ENCODE assay signal across 17 cellular contexts in the genomic region with DNA sequence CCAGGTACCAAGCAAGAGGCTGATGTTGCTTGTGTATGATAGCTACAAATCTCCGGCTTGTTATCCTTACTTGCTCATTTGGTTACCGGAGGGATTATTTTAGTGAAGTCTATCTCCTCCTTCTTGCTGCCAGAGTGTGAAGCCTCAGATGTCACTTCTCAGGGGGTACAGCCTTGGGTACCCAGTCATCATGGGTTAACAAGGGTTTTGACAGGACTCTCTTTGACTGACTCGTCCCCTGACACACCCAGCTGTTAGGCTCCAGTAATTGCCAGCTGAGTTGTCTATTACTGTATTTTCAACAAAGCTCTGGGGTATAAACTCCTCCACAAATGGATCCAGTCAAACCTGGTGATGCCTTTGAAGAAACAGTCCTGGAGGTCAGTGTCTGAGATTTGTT. TPM values are rescaled to one million over a fixed set of nuclear protein-coding genes. Genes with fewer than 3 reads are reported as not detected.
DNase-seq lines count a peak whose midpoint lies in the region; ATAC-seq and TF ChIP-seq lines count a peak whose summit lies in the region.
"Had no signal": no experiment of that assay in that cellular context is flagged by ENCODE, and none has a peak within 500 bp of the region (broad histone marks: within the 10 kb centered on the region; RNA-seq: fewer than 3 reads in every experiment).

No MANE protein-coding gene starts in this region.

- TF ChIP-seq CTCF in PC-3 (conservative IDR thresholded peaks at IDR 0.05; ENCODE audit: low read depth, low read length) (no peak), parathyroid adenoma (IDR thresholded peaks at IDR 0.05) (no peak)

- CTCF ChIA-PET in PC-3 (lab: Charles Lee) = interaction anchor here (1.1 kb wide), 1 partner anchor 16 kb away, joined by 3 read pairs; a partner anchor contains a TSS
- CTCF ChIA-PET in naive thymus-derived CD4-positive, alpha-beta T cell (lab: Charles Lee) = interaction anchor here (2.7 kb wide), 1 partner anchor 15 kb away, joined by 12 read pairs; a partner anchor contains a TSS

- intact Hi-C loops in PC-3 (cut with micrococcal nuclease) = no loop called here
- intact Hi-C loops in naive thymus-derived CD4-positive, alpha-beta T cell (cut with micrococcal nuclease) = no loop called here

- H3K36me3 ChIP-seq in PC-3 (ENCODE audit: low read depth, low read length) (no peaks in the 10 kb centered on the region), parathyroid adenoma (ENCODE audit: control insufficient read depth, insufficient read depth, low read length) (no peaks in the 10 kb centered on the region)
- H3K36me3 ChIP-seq in naive thymus-derived CD4-positive, alpha-beta T cell (ENCODE audit: control insufficient read depth in 2 of 3, insufficient read depth in 3 of 3, low read length in 3 of 3) = no peaks in the 10 kb centered on the region

- no peaks in the 10 kb centered on the region for H3K9me3 Mint-ChIP-seq in T-helper 2 cell treated with Interferon-gamma antibody and Interleukin-4, amounts not matched to agents 5 μg/mL and 100 μg/mL, for 36 hours
- peaks cover 0 to 3% (median 0%) of the 10 kb centered on the region in 11 donors for H3K9me3 Mint-ChIP-seq in naive thymus-derived CD4-positive, alpha-beta T cell

- H3K4me1 ChIP-seq in PC-3 (ENCODE audit: insufficient read depth, low read length) = peaks cover 17% of the 10 kb centered on the region
- peaks cover 3% of the 10 kb centered on the region for H3K4me1 ChIP-seq in parathyroid adenoma
- H3K4me1 ChIP-seq in naive thymus-derived CD4-positive, alpha-beta T cell (ENCODE audit: control insufficient read depth in 2 of 2, insufficient read depth in 2 of 2, low read length in 2 of 2) = peaks cover 0 to 10% of the 10 kb centered on the region in 2 donors

- peak overlapping the region; percentile 13 for H3K27ac Mint-ChIP-seq in T-helper 2 cell treated with Interferon-gamma antibody and Interleukin-4, amounts not matched to agents 5 μg/mL and 100 μg/mL, for 36 hours
- H3K27ac Mint-ChIP-seq in naive thymus-derived CD4-positive, alpha-beta T cell = peak overlapping the region in 1 of 9 donors; percentile 13
- H3K27ac Mint-ChIP-seq: GM23338 had no signal

- H3F3A ChIP-seq in PC-3 (ENCODE audit: low read length, unreplicated experiment) = peaks cover 5% of the 10 kb centered on the region

- H3K9ac ChIP-seq in PC-3 (ENCODE audit: low read length) (no peak overlapping the region), parathyroid adenoma (no peak overlapping the region)

- H3K79me2 ChIP-seq in PC-3 (ENCODE audit: low read length) (no peaks in the 10 kb centered on the region), parathyroid adenoma (no peaks in the 10 kb centered on the region)

- H3K27ac ChIP-seq in PC-3 (ENCODE audit: low read length) = peak overlapping the region; percentile 75
- H3K27ac ChIP-seq in epithelial cell of prostate = peak overlapping the region; percentile 84
- H3K27ac ChIP-seq in parathyroid adenoma = peak overlapping the region; percentile 68
- H3K27ac ChIP-seq in naive thymus-derived CD4-positive, alpha-beta T cell (ENCODE audit: low read depth, low read length) = no peak overlapping the region

- H4K20me1 ChIP-seq in PC-3 (ENCODE audit: low read length) = no peaks in the 10 kb centered on the region

- no peaks in the 10 kb centered on the region for H3K27me3 Mint-ChIP-seq in T-helper 2 cell treated with Interferon-gamma antibody and Interleukin-4, amounts not matched to agents 5 μg/mL and 100 μg/mL, for 36 hours (ENCODE audit: low read depth)
- peaks cover 0 to 7% (median 0%) of the 10 kb centered on the region in 5 donors for H3K27me3 Mint-ChIP-seq in naive thymus-derived CD4-positive, alpha-beta T cell

- H3K4me2 ChIP-seq in PC-3 (ENCODE audit: low read length) (peak overlapping the region; percentile 53), parathyroid adenoma (ENCODE audit: low read length) (no peak overlapping the region)
- H3K4me2 ChIP-seq: GM23338 had no signal

- no peaks in the 10 kb centered on the region for H3K9me3 ChIP-seq in PC-3 (ENCODE audit: low read length)
- no peaks in the 10 kb centered on the region for H3K9me3 ChIP-seq in parathyroid adenoma (ENCODE audit: control insufficient read depth, low read length)
- no peaks in the 10 kb centered on the region for H3K9me3 ChIP-seq in naive thymus-derived CD4-positive, alpha-beta T cell (ENCODE audit: control insufficient read depth in 2 of 3, low read length in 3 of 3)

- H2AFZ ChIP-seq in PC-3 (ENCODE audit: low read length) (no peak overlapping the region), parathyroid adenoma (peak overlapping the region; percentile 45)
- H2AFZ ChIP-seq: GM23338 had no signal

- DNase-seq in T-helper 2 cell treated with Interferon-gamma antibody and Interleukin-4, amounts not matched to agents 5 μg/mL and 100 μg/mL, for 36 hours (ENCODE audit: low spot score) = no peak
- DNase-seq in T-helper 2 cell = no peak
- no peak for DNase-seq in PC-3
- DNase-seq in epithelial cell of prostate (ENCODE audit: low read depth, low spot score) = no peak
- DNase-seq in naive thymus-derived CD4-positive, alpha-beta T cell = no peak
- DNase-seq in NCI-H2081 treated with DMSO at 0.1 percent for 48 hours (lab: John Stamatoyannopoulos, UW) = no peak
- DNase-seq: 8988T, C1 segment of cervical spinal cord, DMS 273 treated with DMSO at 0.1 percent for 48 hours, NCI-H1048, NCI-H1694, NCI-H774 had no signal

- no peaks in the 10 kb centered on the region for H3K36me3 Mint-ChIP-seq in T-helper 2 cell treated with Interferon-gamma antibody and Interleukin-4, amounts not matched to agents 5 μg/mL and 100 μg/mL, for 36 hours (ENCODE audit: low read depth)
- H3K36me3 Mint-ChIP-seq in naive thymus-derived CD4-positive, alpha-beta T cell = no peaks in the 10 kb centered on the region

- peak; percentile 9; the same call in 1 of the 2 replicates for ATAC-seq in PC-3
- no peak for ATAC-seq in HG03025 (IDR thresholded peaks at IDR 0.05; ENCODE audit: low FRiP score, unreplicated experiment)
- ATAC-seq in naive thymus-derived CD4-positive, alpha-beta T cell = no peak
- ATAC-seq: GM23338 had no signal

- H3K27me3 ChIP-seq in PC-3 (ENCODE audit: low read length) = no peaks in the 10 kb centered on the region
- H3K27me3 ChIP-seq in parathyroid adenoma (ENCODE audit: control insufficient read depth, insufficient read depth, low read length) = no peaks in the 10 kb centered on the region
- H3K27me3 ChIP-seq in naive thymus-derived CD4-positive, alpha-beta T cell (ENCODE audit: control insufficient read depth in 2 of 2, insufficient read depth in 2 of 2, low read length in 2 of 2) = no peaks in the 10 kb centered on the region

- H3K4me3 ChIP-seq in PC-3 (ENCODE audit: low read length) (peak overlapping the region; percentile 11; the same call in 1 of the 2 replicates), parathyroid adenoma (ENCODE audit: low read depth, low read length) (no peak overlapping the region)
- H3K4me3 ChIP-seq in naive thymus-derived CD4-positive, alpha-beta T cell (ENCODE audit: low read length) = no peak overlapping the region
- H3K4me3 ChIP-seq: GM23338 had no signal

- peaks cover 27% of the 10 kb centered on the region for H3K4me1 Mint-ChIP-seq in T-helper 2 cell treated with Interferon-gamma antibody and Interleukin-4, amounts not matched to agents 5 μg/mL and 100 μg/mL, for 36 hours (ENCODE audit: low read depth)
- peaks cover 6 to 30% (median 18%) of the 10 kb centered on the region in 7 donors for H3K4me1 Mint-ChIP-seq in naive thymus-derived CD4-positive, alpha-beta T cell

- BruUV-seq in PC-3 (replicated peaks; lab: Mats Ljungman, UMichigan) = no TSS peak

- POLR2A ChIA-PET in PC-3 (lab: Charles Lee; ENCODE audit: unreplicated experiment) = interaction anchor here (1.0 kb wide), 1 partner anchor 16 kb away, joined by 6 read pairs; a partner anchor contains a TSS
- POLR2A ChIA-PET in naive thymus-derived CD4-positive, alpha-beta T cell (lab: Charles Lee) = interaction anchor here (0.6 to 1.3 kb wide), 3 partner anchors 15 to 25 kb away, joined by 4 read pairs; a partner anchor contains a TSS

- H3K4me3 Mint-ChIP-seq in T-helper 2 cell treated with Interferon-gamma antibody and Interleukin-4, amounts not matched to agents 5 μg/mL and 100 μg/mL, for 36 hours = peak overlapping the region; percentile 4
- peak overlapping the region in 3 of 10 donors; percentile 10 to 35 (median 24) for H3K4me3 Mint-ChIP-seq in naive thymus-derived CD4-positive, alpha-beta T cell
- H3K4me3 Mint-ChIP-seq: GM23338 had no signal

- H3K9me2 ChIP-seq in PC-3 (replicated peaks; ENCODE audit: low read length) = no peaks in the 10 kb centered on the region

RNA-seq across cellular contexts. Expression of a gene that starts 11.9 kb away (rescaled TPM):
- 22.9 and 35.2 TPM in 2 replicates for total RNA-seq in PC-3 (2014; rRNA removed)
- 10 to 100 TPM; 10.6 to 27.3 (median 18.6) TPM for total RNA-seq in naive thymus-derived CD4-positive, alpha-beta T cell
- 1 to 10 TPM; 5.2 to 8.4 TPM for polyA plus RNA-seq in naive thymus-derived CD4-positive, alpha-beta T cell

RNA-seq across cellular contexts. Expression of a gene that starts 16.2 kb away (rescaled TPM):
- total RNA-seq in PC-3 (2014; rRNA removed) = 214 and 321 TPM in 2 replicates
- 10 to 100 TPM; 23.5 to 64.1 (median 24.0) TPM for total RNA-seq in naive thymus-derived CD4-positive, alpha-beta T cell
- polyA plus RNA-seq in naive thymus-derived CD4-positive, alpha-beta T cell = 10 to 100 TPM; 83.2 to 89.3 TPM

RNA-seq across cellular contexts. Expression of a gene that starts 25.4 kb away (rescaled TPM):
- 135 and 165 TPM in 2 replicates for total RNA-seq in PC-3 (2014; rRNA removed)
- 10 to 100 TPM; 15.8 to 75.7 (median 19.4) TPM for total RNA-seq in naive thymus-derived CD4-positive, alpha-beta T cell
- 10 to 100 TPM; 18.6 to 22.2 TPM for polyA plus RNA-seq in naive thymus-derived CD4-positive, alpha-beta T cell

RNA-seq across cellular contexts. Expression of a gene that starts 34.0 kb away (rescaled TPM):
- total RNA-seq in PC-3 (2014; rRNA removed) = not detected in 2 replicates
- under 1 TPM in 1 of 5 experiments, not detected in 4; 0.53 TPM for total RNA-seq in naive thymus-derived CD4-positive, alpha-beta T cell
- not detected for polyA plus RNA-seq in naive thymus-derived CD4-positive, alpha-beta T cell
- total RNA-seq: M059J, NCI-H460 had no signal

RNA-seq across cellular contexts. Expression of a gene that starts 55.6 kb away (rescaled TPM):
- 24.4 and 28.4 TPM in 2 replicates for total RNA-seq in PC-3 (2014; rRNA removed)
- 10 to 100 TPM; 16.9 to 38.2 (median 23.6) TPM for total RNA-seq in naive thymus-derived CD4-positive, alpha-beta T cell
- polyA plus RNA-seq in naive thymus-derived CD4-positive, alpha-beta T cell = 10 to 100 TPM in 1 of 2 donors, 1 to 10 TPM in 1; 9.6 to 13.9 TPM
